Comparison of ENCODE assay signal across 1 cellular context in the genomic region with DNA sequence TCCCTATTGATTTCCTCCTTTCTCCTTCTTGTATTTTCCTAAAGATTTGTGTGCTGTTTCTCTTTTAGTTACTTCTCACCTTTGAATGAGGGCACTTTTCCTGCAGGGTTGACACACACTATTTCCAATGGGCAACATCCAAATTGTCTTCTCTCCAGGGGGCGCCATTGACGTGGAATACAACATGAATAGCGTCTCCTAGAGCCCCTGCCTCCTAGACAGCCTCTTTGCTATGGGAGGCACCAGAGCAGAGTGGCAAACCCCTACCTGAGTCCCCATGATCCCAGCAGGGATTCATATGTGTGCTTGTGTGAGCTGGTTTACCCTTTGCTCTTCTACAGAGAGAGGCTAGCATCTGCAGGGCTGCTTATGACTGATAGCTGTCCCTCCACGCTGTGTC.
TF ChIP-seq lines count a peak whose summit lies in the region.

No MANE protein-coding gene starts in this region.

TF ChIP-seq in SK-N-SH treated with all-trans-retinoic acid at 6 μM for 48 hours, 23 proteins besides CTCF, POLR2A, EP300 and RAD21 (continued from another document):
- TF ChIP-seq, protein P1, sequence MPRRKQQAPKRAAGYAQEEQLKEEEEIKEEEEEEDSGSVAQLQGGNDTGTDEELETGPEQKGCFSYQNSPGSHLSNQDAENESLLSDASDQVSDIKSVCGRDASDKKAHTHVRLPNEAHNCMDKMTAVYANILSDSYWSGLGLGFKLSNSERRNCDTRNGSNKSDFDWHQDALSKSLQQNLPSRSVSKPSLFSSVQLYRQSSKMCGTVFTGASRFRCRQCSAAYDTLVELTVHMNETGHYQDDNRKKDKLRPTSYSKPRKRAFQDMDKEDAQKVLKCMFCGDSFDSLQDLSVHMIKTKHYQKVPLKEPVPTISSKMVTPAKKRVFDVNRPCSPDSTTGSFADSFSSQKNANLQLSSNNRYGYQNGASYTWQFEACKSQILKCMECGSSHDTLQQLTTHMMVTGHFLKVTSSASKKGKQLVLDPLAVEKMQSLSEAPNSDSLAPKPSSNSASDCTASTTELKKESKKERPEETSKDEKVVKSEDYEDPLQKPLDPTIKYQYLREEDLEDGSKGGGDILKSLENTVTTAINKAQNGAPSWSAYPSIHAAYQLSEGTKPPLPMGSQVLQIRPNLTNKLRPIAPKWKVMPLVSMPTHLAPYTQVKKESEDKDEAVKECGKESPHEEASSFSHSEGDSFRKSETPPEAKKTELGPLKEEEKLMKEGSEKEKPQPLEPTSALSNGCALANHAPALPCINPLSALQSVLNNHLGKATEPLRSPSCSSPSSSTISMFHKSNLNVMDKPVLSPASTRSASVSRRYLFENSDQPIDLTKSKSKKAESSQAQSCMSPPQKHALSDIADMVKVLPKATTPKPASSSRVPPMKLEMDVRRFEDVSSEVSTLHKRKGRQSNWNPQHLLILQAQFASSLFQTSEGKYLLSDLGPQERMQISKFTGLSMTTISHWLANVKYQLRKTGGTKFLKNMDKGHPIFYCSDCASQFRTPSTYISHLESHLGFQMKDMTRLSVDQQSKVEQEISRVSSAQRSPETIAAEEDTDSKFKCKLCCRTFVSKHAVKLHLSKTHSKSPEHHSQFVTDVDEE (CRISPR knock-in tag; IDR thresholded peaks at IDR 0.05), result no peak
- TF ChIP-seq TOX (CRISPR knock-in tag; IDR thresholded peaks at IDR 0.05; ENCODE audit: borderline replicate concordance), result no peak
- TF ChIP-seq, protein P2, sequence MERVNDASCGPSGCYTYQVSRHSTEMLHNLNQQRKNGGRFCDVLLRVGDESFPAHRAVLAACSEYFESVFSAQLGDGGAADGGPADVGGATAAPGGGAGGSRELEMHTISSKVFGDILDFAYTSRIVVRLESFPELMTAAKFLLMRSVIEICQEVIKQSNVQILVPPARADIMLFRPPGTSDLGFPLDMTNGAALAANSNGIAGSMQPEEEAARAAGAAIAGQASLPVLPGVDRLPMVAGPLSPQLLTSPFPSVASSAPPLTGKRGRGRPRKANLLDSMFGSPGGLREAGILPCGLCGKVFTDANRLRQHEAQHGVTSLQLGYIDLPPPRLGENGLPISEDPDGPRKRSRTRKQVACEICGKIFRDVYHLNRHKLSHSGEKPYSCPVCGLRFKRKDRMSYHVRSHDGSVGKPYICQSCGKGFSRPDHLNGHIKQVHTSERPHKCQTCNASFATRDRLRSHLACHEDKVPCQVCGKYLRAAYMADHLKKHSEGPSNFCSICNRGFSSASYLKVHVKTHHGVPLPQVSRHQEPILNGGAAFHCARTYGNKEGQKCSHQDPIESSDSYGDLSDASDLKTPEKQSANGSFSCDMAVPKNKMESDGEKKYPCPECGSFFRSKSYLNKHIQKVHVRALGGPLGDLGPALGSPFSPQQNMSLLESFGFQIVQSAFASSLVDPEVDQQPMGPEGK (CRISPR knock-in tag; IDR thresholded peaks at IDR 0.05; ENCODE audit: borderline replicate concordance), result no peak
- no peak for TF ChIP-seq ZFP30 (CRISPR knock-in tag; IDR thresholded peaks at IDR 0.05)
- no peak for TF ChIP-seq ZNF8 (CRISPR knock-in tag; IDR thresholded peaks at IDR 0.05)
- TF ChIP-seq ESRRG (CRISPR knock-in tag; IDR thresholded peaks at IDR 0.05), result no peak
